21 cellular contexts compared by ENCODE assay signal in the genomic region with DNA sequence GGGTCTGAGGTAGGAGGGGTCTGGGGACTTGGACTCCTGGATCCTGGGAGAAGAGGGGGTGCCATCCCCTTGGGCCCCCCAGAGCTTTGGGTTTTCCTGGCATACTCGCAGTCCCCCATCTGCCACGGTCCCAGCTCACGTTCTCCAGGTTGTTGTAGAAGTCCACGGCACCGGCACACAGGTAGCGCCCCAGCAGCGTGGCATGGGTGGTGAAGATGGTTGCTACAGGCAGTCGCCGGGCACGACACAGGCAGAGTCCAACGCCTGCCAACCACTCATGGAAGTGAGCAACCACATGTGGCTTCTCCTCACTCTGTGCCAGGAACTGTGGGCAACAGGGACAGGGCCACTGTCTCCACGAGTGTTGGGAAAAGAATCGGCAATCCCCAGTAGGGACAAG. TPM values are rescaled to one million over a fixed set of nuclear protein-coding genes. Genes with fewer than 3 reads are reported as not detected.
DNase-seq lines count a peak whose midpoint lies in the region; ATAC-seq, FAIRE-seq and TF ChIP-seq lines count a peak whose summit lies in the region.
"Had no signal": no experiment of that assay in that cellular context is flagged by ENCODE, and none has a peak within 500 bp of the region (broad histone marks: within the 10 kb centered on the region; RNA-seq: fewer than 3 reads in every experiment).

No MANE protein-coding gene starts in this region.

- no peak overlapping the region for H2AFZ ChIP-seq in osteoblast (ENCODE audit: low read length)
- H2AFZ ChIP-seq: GM23338 had no signal

- H3K9me3 Mint-ChIP-seq in stimulated activated effector memory CD8-positive, alpha-beta T cell treated with anti-CD3 and anti-CD28 coated beads, Interleukin-12 subunit alpha, Interleukin-12 subunit beta, amount 100 ng/mL, for 72 hours: no peaks in the 10 kb centered on the region
- H3K9me3 Mint-ChIP-seq in activated CD4-positive, alpha-beta T cell treated with anti-CD3 and anti-CD28 coated beads, Interleukin-2, amount 10 ng/mL, durations not matched to agents 24 days and 14 days: no peaks in the 10 kb centered on the region
- H3K9me3 Mint-ChIP-seq: CD8-positive, alpha-beta T cell; GM23338 had no signal

- peaks cover 12% of the 10 kb centered on the region for H3K79me2 ChIP-seq in osteoblast (ENCODE audit: insufficient read depth, low read length)

- H3K4me1 Mint-ChIP-seq in stimulated activated effector memory CD8-positive, alpha-beta T cell treated with anti-CD3 and anti-CD28 coated beads, Interleukin-12 subunit alpha, Interleukin-12 subunit beta, amount 100 ng/mL, for 72 hours: peaks cover 23% of the 10 kb centered on the region
- H3K4me1 Mint-ChIP-seq in activated CD4-positive, alpha-beta T cell treated with anti-CD3 and anti-CD28 coated beads, Interleukin-2, amount 10 ng/mL, durations not matched to agents 24 days and 14 days: peaks cover 10% of the 10 kb centered on the region

- POLR2A ChIA-PET in RWPE1 (lab: Yijun Ruan, JAX; ENCODE audit: low non-redundant PET): interaction anchor here (0.6 kb wide), 1 partner anchor 12 kb away, joined by 3 read pairs; no protein-coding TSS in a partner anchor

- no peak overlapping the region for H3K4me2 ChIP-seq in osteoblast (ENCODE audit: insufficient read depth, low read length)
- H3K4me2 ChIP-seq: BLaER1 treated with 17β-estradiol and CSF1 and Interleukin-3, amounts not matched to agents 10 nM and 100 nM; GM23338 had no signal

- H4K20me1 ChIP-seq in osteoblast (ENCODE audit: insufficient read depth, low read length): peaks cover 6% of the 10 kb centered on the region

- intact Hi-C loops in activated CD4-positive, alpha-beta T cell treated with anti-CD3 and anti-CD28 coated beads, Interleukin-2, amount 10 ng/mL, durations not matched to agents 24 days and 14 days (cut with micrococcal nuclease): no loop called here

- no peak for ATAC-seq in stimulated activated effector memory CD8-positive, alpha-beta T cell treated with anti-CD3 and anti-CD28 coated beads, Interleukin-12 subunit alpha, Interleukin-12 subunit beta, amount 100 ng/mL, for 72 hours
- ATAC-seq: CD8-positive, alpha-beta T cell; GM23338 had no signal

- H3K4me3 Mint-ChIP-seq in stimulated activated effector memory CD8-positive, alpha-beta T cell treated with anti-CD3 and anti-CD28 coated beads, Interleukin-12 subunit alpha, Interleukin-12 subunit beta, amount 100 ng/mL, for 72 hours: no peak overlapping the region
- no peak overlapping the region for H3K4me3 Mint-ChIP-seq in activated CD4-positive, alpha-beta T cell treated with anti-CD3 and anti-CD28 coated beads, Interleukin-2, amount 10 ng/mL, durations not matched to agents 24 days and 14 days
- H3K4me3 Mint-ChIP-seq: B cell; CD8-positive, alpha-beta T cell; GM23338 had no signal

- H3K36me3 Mint-ChIP-seq in stimulated activated effector memory CD8-positive, alpha-beta T cell treated with anti-CD3 and anti-CD28 coated beads, Interleukin-12 subunit alpha, Interleukin-12 subunit beta, amount 100 ng/mL, for 72 hours: peaks cover 95% of the 10 kb centered on the region
- peaks cover 51% of the 10 kb centered on the region for H3K36me3 Mint-ChIP-seq in activated CD4-positive, alpha-beta T cell treated with anti-CD3 and anti-CD28 coated beads, Interleukin-2, amount 10 ng/mL, durations not matched to agents 24 days and 14 days (ENCODE audit: low read depth)

- H3K27me3 Mint-ChIP-seq in activated CD4-positive, alpha-beta T cell treated with anti-CD3 and anti-CD28 coated beads, Interleukin-2, amount 10 ng/mL, durations not matched to agents 24 days and 14 days: no peaks in the 10 kb centered on the region
- H3K27me3 Mint-ChIP-seq: B cell had no signal

- peak overlapping the region; percentile 43 for H3K27ac Mint-ChIP-seq in stimulated activated effector memory CD8-positive, alpha-beta T cell treated with anti-CD3 and anti-CD28 coated beads, Interleukin-12 subunit alpha, Interleukin-12 subunit beta, amount 100 ng/mL, for 72 hours
- no peak overlapping the region for H3K27ac Mint-ChIP-seq in activated CD4-positive, alpha-beta T cell treated with anti-CD3 and anti-CD28 coated beads, Interleukin-2, amount 10 ng/mL, durations not matched to agents 24 days and 14 days
- H3K27ac Mint-ChIP-seq: B cell; CD8-positive, alpha-beta T cell; GM23338 had no signal

- TF ChIP-seq CTCF in RWPE1 (conservative IDR thresholded peaks at IDR 0.05; ENCODE audit: low read depth): no peak
- no peak for TF ChIP-seq CTCF in bronchial epithelial cell (IDR thresholded peaks at IDR 0.05; ENCODE audit: insufficient read depth, low read length, severe bottlenecking)
- TF ChIP-seq CTCF in osteoblast (IDR thresholded peaks at IDR 0.05; ENCODE audit: extremely low read depth, low read depth, low read length): no peak

- CTCF ChIA-PET in RWPE1 (lab: Yijun Ruan, JAX): no interaction called here

- H3K27ac ChIP-seq in RWPE1: peak overlapping the region; percentile 21
- H3K27ac ChIP-seq in osteoblast (ENCODE audit: low read depth, low read length): no peak overlapping the region

- H3K36me3 ChIP-seq in bronchial epithelial cell (ENCODE audit: control insufficient read depth, insufficient read depth, low read length) (peaks cover 37% of the 10 kb centered on the region), osteoblast (ENCODE audit: insufficient read depth, low read length) (peaks cover 35% of the 10 kb centered on the region)

- no peak overlapping the region for H3K4me3 ChIP-seq in bronchial epithelial cell (ENCODE audit: low read depth, low read length)
- H3K4me3 ChIP-seq in osteoblast (ENCODE audit: insufficient read depth, low read length): no peak overlapping the region
- H3K4me3 ChIP-seq: BLaER1 treated with 17β-estradiol and CSF1 and Interleukin-3, amounts not matched to agents 10 nM and 100 nM; GM23338 had no signal

- H3K27me3 ChIP-seq in bronchial epithelial cell (ENCODE audit: control insufficient read depth, insufficient read depth, low read length) (no peaks in the 10 kb centered on the region), osteoblast (ENCODE audit: insufficient read depth, low read length) (no peaks in the 10 kb centered on the region)
- H3K27me3 ChIP-seq: BLaER1 treated with 17β-estradiol and CSF1 and Interleukin-3, amounts not matched to agents 10 nM and 100 nM had no signal

- H3K9me3 ChIP-seq in osteoblast (ENCODE audit: low read depth, low read length): no peaks in the 10 kb centered on the region
- H3K9me3 ChIP-seq: BLaER1 treated with 17β-estradiol and CSF1 and Interleukin-3, amounts not matched to agents 10 nM and 100 nM had no signal

- H3K4me1 ChIP-seq in osteoblast (ENCODE audit: insufficient read depth, low read length): peaks cover 3% of the 10 kb centered on the region

- DNase-seq in RWPE1 (ENCODE audit: low spot score): no peak
- no peak for DNase-seq in bronchial epithelial cell (ENCODE audit: low read depth)
- peak; percentile 22 for DNase-seq in osteoblast (ENCODE audit: insufficient read length, low spot score, missing footprints)
- no peak for DNase-seq in stimulated activated effector memory CD8-positive, alpha-beta T cell treated with anti-CD3 and anti-CD28 coated beads, Interleukin-12 subunit alpha, Interleukin-12 subunit beta, amount 100 ng/mL, for 72 hours (ENCODE audit: low spot score in 2 of 2)
- no peak for DNase-seq in activated CD4-positive, alpha-beta T cell treated with anti-CD3 and anti-CD28 coated beads, Interleukin-2, amount 10 ng/mL, durations not matched to agents 24 days and 14 days
- DNase-seq in iPS-NIHi11 (ENCODE audit: low spot score): no peak
- no peak for DNase-seq in NCI-H345 (lab: John Stamatoyannopoulos, UW)
- DNase-seq: Calu3; CD8-positive, alpha-beta T cell; DND-41; EL; HCEC 1CT; IMR-90 had no signal

- FAIRE-seq in bronchial epithelial cell (lab: Jason Lieb, UNC): peak; percentile 18
- FAIRE-seq: GM12891, H54 had no signal

RNA-seq across cellular contexts. Expression of gene GYS1, which starts 7.4 kb away (rescaled TPM):
- total RNA-seq in bronchial epithelial cell (25.5 and 28.9 TPM in 2 replicates), osteoblast (25.6 and 44.5 TPM in 2 replicates)
- 73.8 and 77.8 TPM in 2 replicates for total RNA-seq in activated CD4-positive, alpha-beta T cell treated with anti-CD3 and anti-CD28 coated beads, Interleukin-2, amount 10 ng/mL, durations not matched to agents 24 days and 14 days

RNA-seq across cellular contexts. Expression of gene RUVBL2, which starts 8.0 kb away (rescaled TPM):
- total RNA-seq in bronchial epithelial cell (154 and 267 TPM in 2 replicates), osteoblast (113 and 122 TPM in 2 replicates)
- total RNA-seq in activated CD4-positive, alpha-beta T cell treated with anti-CD3 and anti-CD28 coated beads, Interleukin-2, amount 10 ng/mL, durations not matched to agents 24 days and 14 days: 190 and 195 TPM in 2 replicates

RNA-seq across cellular contexts. Expression of gene FTL, which starts 20.6 kb away (rescaled TPM):
- total RNA-seq in bronchial epithelial cell (787 and 1,701 TPM in 2 replicates), osteoblast (3,966 and 4,197 TPM in 2 replicates)
- total RNA-seq in activated CD4-positive, alpha-beta T cell treated with anti-CD3 and anti-CD28 coated beads, Interleukin-2, amount 10 ng/mL, durations not matched to agents 24 days and 14 days: 696 and 697 TPM in 2 replicates

RNA-seq across cellular contexts. Expression of gene BAX, which starts 31.0 kb away (rescaled TPM):
- total RNA-seq in bronchial epithelial cell (64.8 and 68.2 TPM in 2 replicates), osteoblast (78.4 and 78.9 TPM in 2 replicates)
- 257 and 298 TPM in 2 replicates for total RNA-seq in activated CD4-positive, alpha-beta T cell treated with anti-CD3 and anti-CD28 coated beads, Interleukin-2, amount 10 ng/mL, durations not matched to agents 24 days and 14 days

RNA-seq across cellular contexts. Expression of gene LHB, which starts 31.2 kb away (rescaled TPM):
- total RNA-seq in bronchial epithelial cell (0.38 TPM in 1 of 2 replicates, not detected in the other), osteoblast (not detected in 2 replicates)
- total RNA-seq in activated CD4-positive, alpha-beta T cell treated with anti-CD3 and anti-CD28 coated beads, Interleukin-2, amount 10 ng/mL, durations not matched to agents 24 days and 14 days: not detected in 2 replicates
- total RNA-seq: A172; CD8-positive, alpha-beta T cell; G401; GM23338; HT-29; IMR-90 had no signal
